Comparison of ENCODE assay signal across 16 cellular contexts in the genomic region with DNA sequence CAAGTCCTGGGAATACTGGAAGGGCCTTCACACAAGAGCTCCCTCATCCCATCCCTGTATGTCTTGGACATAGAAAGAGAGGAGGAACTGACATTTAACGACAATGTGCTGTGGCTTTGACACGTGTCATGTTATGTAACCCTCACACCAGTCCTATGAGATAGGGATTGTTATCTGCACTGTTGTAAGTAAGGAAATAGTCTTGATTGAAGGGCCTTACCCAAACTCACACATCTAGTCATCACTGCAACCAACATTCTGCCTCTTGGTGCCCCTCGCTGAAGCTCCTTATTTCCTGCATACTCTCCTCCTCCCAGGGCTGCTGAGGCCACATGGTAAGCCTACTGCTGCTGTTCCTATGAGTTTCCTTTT.
DNase-seq lines count a peak whose midpoint lies in the region; ATAC-seq and TF ChIP-seq lines count a peak whose summit lies in the region.
"Had no signal": no experiment of that assay in that cellular context is flagged by ENCODE, and none has a peak within 500 bp of the region (broad histone marks: within the 10 kb centered on the region; RNA-seq: fewer than 3 reads in every experiment).

No MANE protein-coding gene starts in this region.

- ATAC-seq in HG03103 (IDR thresholded peaks at IDR 0.05; ENCODE audit: low read depth, unreplicated experiment) (peak; percentile 52), GM18520 (IDR thresholded peaks at IDR 0.05; ENCODE audit: unreplicated experiment) (no peak), HG02970 (IDR thresholded peaks at IDR 0.05; ENCODE audit: low FRiP score, unreplicated experiment) (no peak)
- ATAC-seq: CD8-positive, alpha-beta T cell had no signal

- H3K4me1 Mint-ChIP-seq in progenitor cell of endocrine pancreas (ENCODE audit: low read depth), result no peaks in the 10 kb centered on the region
- H3K4me1 Mint-ChIP-seq in MCF 10A (ENCODE audit: insufficient read depth, unreplicated experiment), result peaks cover 4% of the 10 kb centered on the region
- H3K4me1 Mint-ChIP-seq: activated CD4-positive, alpha-beta memory T cell treated with anti-CD3 and anti-CD28 coated beads, Interleukin-2, amount 10 ng/mL, durations not matched to agents 7 days and 5 days; activated naive CD8-positive, alpha-beta T cell treated with anti-CD3 and anti-CD28 coated beads for 36 hours had no signal

- H3K9me3 Mint-ChIP-seq in progenitor cell of endocrine pancreas (ENCODE audit: low read depth) (no peaks in the 10 kb centered on the region), MCF 10A (ENCODE audit: unreplicated experiment) (no peaks in the 10 kb centered on the region)
- H3K9me3 Mint-ChIP-seq: activated CD4-positive, alpha-beta memory T cell treated with anti-CD3 and anti-CD28 coated beads, Interleukin-2, amount 10 ng/mL, durations not matched to agents 7 days and 5 days; activated naive CD8-positive, alpha-beta T cell treated with anti-CD3 and anti-CD28 coated beads for 36 hours; CD8-positive, alpha-beta T cell; type B pancreatic cell had no signal

- H3K36me3 ChIP-seq in muscle layer of colon (ENCODE audit: insufficient read depth, low read length), result no peaks in the 10 kb centered on the region
- H3K36me3 ChIP-seq: breast epithelium had no signal

- no peak overlapping the region for H3K9ac ChIP-seq in muscle layer of colon (ENCODE audit: low read length)

- H3K4me3 Mint-ChIP-seq in progenitor cell of endocrine pancreas (ENCODE audit: low read depth) (no peak overlapping the region), MCF 10A (ENCODE audit: unreplicated experiment) (no peak overlapping the region)
- H3K4me3 Mint-ChIP-seq: activated CD4-positive, alpha-beta memory T cell treated with anti-CD3 and anti-CD28 coated beads, Interleukin-2, amount 10 ng/mL, durations not matched to agents 7 days and 5 days; activated naive CD8-positive, alpha-beta T cell treated with anti-CD3 and anti-CD28 coated beads for 36 hours; CD8-positive, alpha-beta T cell had no signal

- BruUV-seq in MCF 10A (replicated peaks; lab: Mats Ljungman, UMichigan), result no TSS peak

- CTCF ChIA-PET in MCF 10A (lab: Yijun Ruan, JAX), result interaction anchor here (0.6 to 2.7 kb wide), 2 partner anchors 12 to 68 kb away, joined by 4 to 16 read pairs; no protein-coding TSS in a partner anchor

- POLR2A ChIA-PET in MCF 10A (lab: Yijun Ruan, JAX), result interaction anchor here (2.3 kb wide), 1 partner anchor 16 kb away, joined by 12 read pairs; no protein-coding TSS in a partner anchor

- H3K27me3 ChIP-seq in muscle layer of colon (ENCODE audit: control insufficient read depth in 1 of 2, insufficient read depth in 2 of 2, low read length in 2 of 2), result no peaks in the 10 kb centered on the region
- H3K27me3 ChIP-seq: breast epithelium had no signal

- H3K27ac ChIP-seq in muscle layer of colon (ENCODE audit: low read depth, low read length), result peak overlapping the region; percentile 83

- TF ChIP-seq CTCF in progenitor cell of endocrine pancreas (IDR thresholded peaks at IDR 0.05; ENCODE audit: unreplicated experiment), result no peak
- TF ChIP-seq CTCF in MCF 10A (IDR thresholded peaks at IDR 0.05; ENCODE audit: unreplicated experiment), result no peak

- H3K4me1 ChIP-seq in muscle layer of colon (ENCODE audit: insufficient read depth, low read length), result peaks cover 97% of the 10 kb centered on the region
- H3K4me1 ChIP-seq: breast epithelium had no signal

- intact Hi-C loops in MCF 10A (cut with micrococcal nuclease), result no loop called here

- no peak overlapping the region for H3K4me3 ChIP-seq in muscle layer of colon (ENCODE audit: low read depth in 1 of 2, low read length in 2 of 2)
- H3K4me3 ChIP-seq: breast epithelium had no signal

- H3K36me3 Mint-ChIP-seq in progenitor cell of endocrine pancreas (ENCODE audit: insufficient read depth) (no peaks in the 10 kb centered on the region), MCF 10A (ENCODE audit: insufficient read depth, unreplicated experiment) (peaks cover 5% of the 10 kb centered on the region)
- H3K36me3 Mint-ChIP-seq: activated naive CD8-positive, alpha-beta T cell treated with anti-CD3 and anti-CD28 coated beads for 36 hours; CD8-positive, alpha-beta T cell; type B pancreatic cell had no signal

- no peaks in the 10 kb centered on the region for H3K27me3 Mint-ChIP-seq in progenitor cell of endocrine pancreas
- H3K27me3 Mint-ChIP-seq in MCF 10A (ENCODE audit: insufficient read depth, unreplicated experiment), result no peaks in the 10 kb centered on the region
- H3K27me3 Mint-ChIP-seq: activated CD4-positive, alpha-beta memory T cell treated with anti-CD3 and anti-CD28 coated beads, Interleukin-2, amount 10 ng/mL, durations not matched to agents 7 days and 5 days; activated naive CD8-positive, alpha-beta T cell treated with anti-CD3 and anti-CD28 coated beads for 36 hours; type B pancreatic cell had no signal

- peak; percentile 50 to 71 for DNase-seq in AML-193 (lab: John Stamatoyannopoulos, UW)
- DNase-seq in SIG-M5 (lab: John Stamatoyannopoulos, UW), result peak; percentile 97
- DNase-seq in progenitor cell of endocrine pancreas (ENCODE audit: low spot score, unreplicated experiment), result no peak
- no peak for DNase-seq in MCF 10A (ENCODE audit: unreplicated experiment)
- DNase-seq: activated CD4-positive, alpha-beta memory T cell treated with anti-CD3 and anti-CD28 coated beads, Interleukin-2, amount 10 ng/mL, durations not matched to agents 7 days and 5 days; activated naive CD8-positive, alpha-beta T cell treated with anti-CD3 and anti-CD28 coated beads for 36 hours; activated T-cell treated with anti-CD3 and anti-CD28 coated beads, Interleukin-2, amount 50 U/mL, for 48 hours; CD8-positive, alpha-beta T cell; DND-41; NCI-H187 treated with DMSO at 0.1 percent for 48 hours had no signal

- H3K27ac Mint-ChIP-seq in progenitor cell of endocrine pancreas (no peak overlapping the region), MCF 10A (ENCODE audit: low read depth, unreplicated experiment) (no peak overlapping the region)
- H3K27ac Mint-ChIP-seq: activated CD4-positive, alpha-beta memory T cell treated with anti-CD3 and anti-CD28 coated beads, Interleukin-2, amount 10 ng/mL, durations not matched to agents 7 days and 5 days; activated naive CD8-positive, alpha-beta T cell treated with anti-CD3 and anti-CD28 coated beads for 36 hours; CD8-positive, alpha-beta T cell; type B pancreatic cell had no signal

- no peaks in the 10 kb centered on the region for H3K9me3 ChIP-seq in muscle layer of colon (ENCODE audit: low read length)
- H3K9me3 ChIP-seq: breast epithelium had no signal

Comparison
In these comparisons a context has a peak if more than half of its experiments do, and no peak if none do; other contexts are left out.
1. DNase-seq: peak in AML-193 (2 of 2) and SIG-M5 (single experiment); none in progenitor cell of endocrine pancreas (single experiment) and MCF 10A (single experiment).